Comparison of ENCODE assay signal across 10 cellular contexts in genomic region chr12:58888131-58888783, GRCh38. TPM values are rescaled to one million over a fixed set of nuclear protein-coding genes. Genes with fewer than 3 reads are reported as not detected.
A peak's percentile ranks its signal among the peaks of the same experiment; 100 is the strongest.
DNase-seq lines count a peak whose midpoint lies in the region; ATAC-seq and TF ChIP-seq lines count a peak whose summit lies in the region.
"Had no signal": no experiment of that assay in that cellular context is flagged by ENCODE, and none has a peak within 500 bp of the region (broad histone marks: within the 10 kb centered on the region; RNA-seq: fewer than 3 reads in every experiment).

No MANE protein-coding gene starts in this region.

- no peak for ATAC-seq in HG02973 (IDR thresholded peaks at IDR 0.05; ENCODE audit: unreplicated experiment)

- H4K91ac ChIP-seq in neuronal stem cell (ENCODE audit: low read depth, low read length, poor library complexity) = no peak overlapping the region

- TF ChIP-seq CTCF in AG04450 (IDR thresholded peaks at IDR 0.05; ENCODE audit: low read depth, low read length) (no peak), mammary epithelial cell (conservative IDR thresholded peaks at IDR 0.05 in 1 of 2, IDR thresholded peaks at IDR 0.05 in 1 of 2; ENCODE audit: extremely low read depth in 1 of 2, insufficient read depth in 1 of 2, low read depth in 1 of 2, low read length in 2 of 2) (no peak)

- H3K27me3 ChIP-seq in AG04450 (ENCODE audit: control insufficient read depth, insufficient read depth, low read length) (no peaks in the 10 kb centered on the region), mammary epithelial cell (ENCODE audit: insufficient read depth, low read length) (no peaks in the 10 kb centered on the region), neuronal stem cell (ENCODE audit: control insufficient read depth in 3 of 3, insufficient read depth in 3 of 3, low read depth in 1 of 3, low read length in 3 of 3) (no peaks in the 10 kb centered on the region)

- H2AFZ ChIP-seq in mammary epithelial cell (ENCODE audit: low read depth, low read length) (no peak overlapping the region), neuronal stem cell (ENCODE audit: low read length) (no peak overlapping the region)

- no peak overlapping the region for H3K4ac ChIP-seq in neuronal stem cell (ENCODE audit: low read length)

- DNase-seq in AG04450 (ENCODE audit: low read depth, low spot score) (peak; percentile 16), NCI-H187 treated with DMSO at 0.1 percent for 48 hours (lab: John Stamatoyannopoulos, UW) (peak; percentile 85), mammary epithelial cell (peak; percentile 89), kidney tubule cell (ENCODE audit: low spot score) (peak; percentile 91), cortex of kidney (lab: John Stamatoyannopoulos, UW) (no peak), neuronal stem cell (ENCODE audit: low spot score) (no peak)
- DNase-seq in NK-92 treated with Interleukin-12 subunit alpha and Interleukin-12 subunit beta, amount 100 ng/mL, for 24 hours (lab: John Stamatoyannopoulos, UW) = no peak
- DNase-seq: CD4-positive, alpha-beta T cell; NCI-H1436 had no signal

- in situ Hi-C loops in mammary epithelial cell (cut with MboI; ENCODE audit: low sequenced_read_pairs in 2 of 2) = no loop called here

- POLR2A ChIA-PET in AG04450 (lab: Yijun Ruan, JAX) = interaction anchor here (0.6 to 0.9 kb wide), 3 partner anchors 11 to 152 kb away, joined by 3 to 6 read pairs (median 4); no protein-coding TSS in a partner anchor

- H3K18ac ChIP-seq in neuronal stem cell (ENCODE audit: low read length) = no peak overlapping the region

- H3K9me3 ChIP-seq in AG04450 (ENCODE audit: control insufficient read depth, insufficient read depth, low read length) (no peaks in the 10 kb centered on the region), mammary epithelial cell (replicated peaks; ENCODE audit: insufficient read depth, low read length) (no peaks in the 10 kb centered on the region), neuronal stem cell (replicated peaks in 1 of 2; ENCODE audit: control insufficient read depth in 2 of 2, insufficient read depth in 1 of 2, low read depth in 1 of 2, low read length in 2 of 2) (no peaks in the 10 kb centered on the region)

- H3K27ac ChIP-seq in AG04450 (ENCODE audit: low read depth, low read length) (no peak overlapping the region), mammary epithelial cell (ENCODE audit: insufficient read depth, low read depth, low read length) (peak overlapping the region; percentile 73), neuronal stem cell (replicated peaks; ENCODE audit: low read length) (no peak overlapping the region)

- peaks cover 24% of the 10 kb centered on the region for H3K4me1 ChIP-seq in mammary epithelial cell (ENCODE audit: insufficient read depth, low read length)
- peaks cover 0 to 3% of the 10 kb centered on the region in 2 donors for H3K4me1 ChIP-seq in neuronal stem cell (ENCODE audit: control insufficient read depth in 2 of 2, insufficient read depth in 1 of 2, low read depth in 1 of 2, low read length in 2 of 2)

- no peak overlapping the region for H2BK12ac ChIP-seq in neuronal stem cell (ENCODE audit: low read length)

- CTCF ChIA-PET in AG04450 (lab: Charles Lee) (interaction anchor here (0.7 to 1.9 kb wide), 4 partner anchors 9 to 348 kb away, joined by 3 to 6 read pairs (median 4); no protein-coding TSS in a partner anchor), mammary epithelial cell (lab: Charles Lee; ENCODE audit: low non-redundant PET) (interaction anchor here (0.6 to 0.8 kb wide), 2 partner anchors 153 to 931 kb away, joined by 3 to 11 read pairs; no protein-coding TSS in a partner anchor)

- no peak overlapping the region for H2BK5ac ChIP-seq in neuronal stem cell (ENCODE audit: low read length)

- no peak overlapping the region for H3K23ac ChIP-seq in neuronal stem cell (ENCODE audit: low read depth, low read length, poor library complexity)

- dilution Hi-C loops in mammary epithelial cell (cut with HindIII; ENCODE audit: low sequenced_read_pairs) = no loop called here

- H2BK15ac ChIP-seq in neuronal stem cell (ENCODE audit: low read length) = no peak overlapping the region

- peaks cover 2% of the 10 kb centered on the region for H3K79me1 ChIP-seq in neuronal stem cell (ENCODE audit: low read depth, low read length)

- H2AK5ac ChIP-seq in neuronal stem cell (ENCODE audit: low read depth, low read length) = no peak overlapping the region

- H4K8ac ChIP-seq in neuronal stem cell (ENCODE audit: low read depth, low read length) = no peak overlapping the region

- H2BK120ac ChIP-seq in neuronal stem cell (ENCODE audit: low read depth, low read length) = no peak overlapping the region

- H3K4me2 ChIP-seq in mammary epithelial cell (ENCODE audit: insufficient read depth, low read depth, low read length) (no peak overlapping the region), neuronal stem cell (ENCODE audit: insufficient read depth, low read length, poor library complexity, severe bottlenecking) (no peak overlapping the region)

- no peak overlapping the region for H3K4me3 ChIP-seq in AG04450 (ENCODE audit: low read depth, low read length)
- H3K4me3 ChIP-seq in mammary epithelial cell (replicated peaks in 1 of 3; ENCODE audit: insufficient read depth in 1 of 3, low read depth in 2 of 3, low read length in 3 of 3) = no peak overlapping the region
- H3K4me3 ChIP-seq in neuronal stem cell (ENCODE audit: low read length in 2 of 2) = no peak overlapping the region

- peaks cover 51% of the 10 kb centered on the region for H3K36me3 ChIP-seq in mammary epithelial cell (ENCODE audit: insufficient read depth, low read length)
- peaks cover 12 to 60% of the 10 kb centered on the region in 2 donors for H3K36me3 ChIP-seq in neuronal stem cell (replicated peaks in 1 of 2; ENCODE audit: control insufficient read depth in 2 of 2, insufficient read depth in 2 of 2, low read length in 2 of 2)

- TSS peak; percentile 93 for BruUV-seq in mammary epithelial cell (replicated peaks; lab: Mats Ljungman, UMichigan)

- WGBS in mammary epithelial cell (ENCODE audit: low coverage, missing lambda C conversion rate) = 47% methylated on average over 4 of the region's 4 CpGs
- WGBS in neuronal stem cell (ENCODE audit: extremely low coverage in 2 of 2, insufficient read length in 2 of 2, insufficient replicate concordance in 1 of 2), 2 donors = no CpG with 5 or more reads among the region's 4 CpGs

- H4K20me1 ChIP-seq in mammary epithelial cell (ENCODE audit: insufficient read depth, low read length) = no peaks in the 10 kb centered on the region

- H3K79me2 ChIP-seq in mammary epithelial cell (ENCODE audit: insufficient read depth, low read length) = peaks cover 37% of the 10 kb centered on the region

- H3K14ac ChIP-seq in neuronal stem cell (ENCODE audit: low read length) = no peak overlapping the region

- intact Hi-C loops in mammary epithelial cell (cut with micrococcal nuclease) = loop anchor here (1.0 to 5.0 kb wide), 3 partner anchors 32 to 199 kb away; partner anchors contain the start of gene LRIG3

- no peak overlapping the region for H3K9ac ChIP-seq in mammary epithelial cell (ENCODE audit: insufficient read depth, low read length)
- no peak overlapping the region for H3K9ac ChIP-seq in neuronal stem cell (ENCODE audit: low read depth, low read length, poor library complexity)

RNA-seq across cellular contexts. Expression of gene LRIG3, which starts 32.0 kb away (rescaled TPM):
- polyA plus RNA-seq in AG04450 (2011; rRNA removed) (58.2 and 80.1 TPM in 2 replicates), mammary epithelial cell (28.7 TPM)
- 186 and 245 TPM in 2 replicates for polyA minus RNA-seq in AG04450 (2011; rRNA and poly(A)+ RNA removed)
- total RNA-seq in mammary epithelial cell = 100 to 1,000 TPM in 1 of 2 donors, 10 to 100 TPM in 1; 45.5 to 115 TPM
- polyA minus RNA-seq in mammary epithelial cell = 35.3 TPM
- polyA plus RNA-seq in neuronal stem cell (2013, experiment 1 of 2) = 15.0 TPM
- polyA plus RNA-seq in neuronal stem cell (2013, experiment 2 of 2) = 14.5 TPM
- total RNA-seq: CD4-positive, alpha-beta T cell had no signal

Comparison
In these comparisons a context has a peak if more than half of its experiments do, and no peak if none do; other contexts are left out.
1. DNase-seq: peak in AG04450 (single experiment), NCI-H187 treated with DMSO at 0.1 percent for 48 hours (single experiment), mammary epithelial cell (single experiment) and kidney tubule cell (single experiment); none in NK-92 treated with Interleukin-12 subunit alpha and Interleukin-12 subunit beta, amount 100 ng/mL, for 24 hours (single experiment), cortex of kidney (single experiment) and neuronal stem cell (single experiment).